ENCODE assay signal across 6 cellular contexts in the genomic region with DNA sequence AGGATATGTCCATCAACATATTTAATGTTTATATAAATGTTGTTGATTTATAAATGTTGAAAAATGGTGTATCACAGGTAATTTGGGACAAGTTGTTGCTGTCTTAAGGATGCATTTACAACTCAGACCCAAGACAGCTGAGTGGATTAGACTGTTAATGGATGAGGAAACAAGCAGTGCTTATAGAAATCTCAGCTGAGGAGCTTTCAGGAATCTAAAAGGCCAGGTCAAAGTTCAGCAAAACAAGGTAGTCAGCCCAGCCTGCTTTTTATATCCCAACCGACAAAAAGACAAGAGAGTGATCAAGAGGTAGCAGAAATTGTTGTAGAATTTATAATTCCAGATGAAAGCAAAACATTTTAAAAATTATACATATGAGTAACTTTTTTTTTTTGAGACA.
"Had no signal": no experiment of that assay in that cellular context is flagged by ENCODE, and none has a peak within 500 bp of the region (broad histone marks: within the 10 kb centered on the region; RNA-seq: fewer than 3 reads in every experiment).

No MANE protein-coding gene starts in this region.

- FAIRE-seq: HTR-8/SVneo, K562 had no signal

- DNase-seq: IMR-90, KBM-7, KG1 had no signal

- H3K4me3 ChIP-seq: K562 had no signal

- H3K27ac ChIP-seq: HL-60 had no signal

- ATAC-seq: K562 had no signal
